ENCODE assay signal across 26 cellular contexts in genomic region chr2:27448381-27448780, GRCh38. TPM values are rescaled to one million over a fixed set of nuclear protein-coding genes. Genes with fewer than 3 reads are reported as not detected.
"Had no signal": no experiment of that assay in that cellular context is flagged by ENCODE, and none has a peak within 500 bp of the region (broad histone marks: within the 10 kb centered on the region; RNA-seq: fewer than 3 reads in every experiment).

No MANE protein-coding gene starts in this region.

- H3K4me3 ChIP-seq: colonic mucosa, esophagus muscularis mucosa, gastrocnemius medialis, left ventricle myocardium inferior, lower lobe of right lung, neural progenitor cell, ovary, right atrium auricular region, sigmoid colon, skin epidermis, suprapubic skin, thyroid gland, upper lobe of right lung, vagina had no signal

- H3K36me3 ChIP-seq: colonic mucosa, neural progenitor cell, ovary had no signal

- H3K36me3 Mint-ChIP-seq: natural killer cell treated with Interleukin-12 subunit alpha and Interleukin-12 subunit beta and Interleukin-15 and Interleukin-18, amount 100 ng/mL, for 72 hours had no signal

- H3K27ac Mint-ChIP-seq: endodermal cell; memory B cell; mesothelial cell of epicardium; natural killer cell treated with Interleukin-12 subunit alpha and Interleukin-12 subunit beta and Interleukin-15 and Interleukin-18, amount 100 ng/mL, for 72 hours; neural progenitor cell had no signal

- H3K9me3 Mint-ChIP-seq: endodermal cell; memory B cell; mesothelial cell of epicardium; natural killer cell treated with Interleukin-12 subunit alpha and Interleukin-12 subunit beta and Interleukin-15 and Interleukin-18, amount 100 ng/mL, for 72 hours; neural progenitor cell had no signal

- H3K4me3 Mint-ChIP-seq: endodermal cell; memory B cell; mesothelial cell of epicardium; natural killer cell treated with Interleukin-12 subunit alpha and Interleukin-12 subunit beta and Interleukin-15 and Interleukin-18, amount 100 ng/mL, for 72 hours; neural progenitor cell had no signal

- H3K27me3 Mint-ChIP-seq: memory B cell; natural killer cell treated with Interleukin-12 subunit alpha and Interleukin-12 subunit beta and Interleukin-15 and Interleukin-18, amount 100 ng/mL, for 72 hours had no signal

- H3K4me1 Mint-ChIP-seq: endodermal cell, mesothelial cell of epicardium, neural progenitor cell had no signal

- FAIRE-seq: endothelial cell of umbilical vein had no signal

- ATAC-seq: gastrocnemius medialis; lower lobe of right lung; natural killer cell treated with Interleukin-12 subunit alpha and Interleukin-12 subunit beta and Interleukin-15 and Interleukin-18, amount 100 ng/mL, for 72 hours; upper lobe of right lung had no signal

- DNase-seq: colonic mucosa; dermis blood vessel endothelial cell; endodermal cell; gastrocnemius medialis; glutamatergic neuron; islet precursor cell; left ventricle myocardium inferior; lower lobe of right lung; nucleus accumbens; ovary; sigmoid colon; stimulated activated CD4-positive, alpha-beta T cell treated with anti-CD3 and anti-CD28 coated beads, Interleukin-2, amount 100 ng/mL, for 24 hours; stimulated activated naive CD4-positive, alpha-beta T cell; thyroid gland; upper lobe of right lung had no signal

- H3K27me3 ChIP-seq: colonic mucosa, esophagus muscularis mucosa, gastrocnemius medialis, neural progenitor cell, ovary, right atrium auricular region, sigmoid colon, suprapubic skin, thyroid gland, upper lobe of right lung, vagina had no signal

RNA-seq across cellular contexts. Expression of gene KRTCAP3, which starts 6.2 kb away (rescaled TPM):
- total RNA-seq: fibroblast of villous mesenchyme had no signal

RNA-seq across cellular contexts. Expression of gene FNDC4, which starts 46.6 kb away (rescaled TPM):
- total RNA-seq: natural killer cell treated with Interleukin-12 subunit alpha and Interleukin-12 subunit beta and Interleukin-15 and Interleukin-18, amount 100 ng/mL, for 72 hours had no signal
